ENCODE assay signal across 2 cellular contexts in the genomic region with DNA sequence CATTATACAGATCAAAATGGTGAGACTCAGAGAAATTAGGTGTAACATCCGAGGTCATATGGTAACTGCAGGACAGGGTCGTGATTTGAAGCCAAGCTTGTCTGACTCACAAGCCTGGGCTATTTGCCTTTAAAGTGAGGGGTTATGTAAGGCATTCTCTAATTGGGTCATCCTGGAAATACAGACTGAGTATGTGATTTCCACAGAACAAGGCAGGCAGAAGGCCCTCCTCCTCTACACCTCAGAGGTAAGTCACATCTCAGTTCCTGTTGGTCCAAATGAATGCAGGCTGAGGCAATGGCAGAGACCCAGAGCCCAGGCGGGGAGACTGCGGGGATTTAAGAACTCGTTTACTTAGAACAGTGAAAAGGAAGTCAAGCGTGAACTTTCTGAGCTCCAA.
A peak's percentile ranks its signal among the peaks of the same experiment; 100 is the strongest.
TF ChIP-seq lines count a peak whose summit lies in the region.

No MANE protein-coding gene starts in this region.

TF ChIP-seq in liver, 16 proteins besides CTCF, POLR2A, EP300 and RAD21 (continued from another document):
- TF ChIP-seq, protein P1, sequence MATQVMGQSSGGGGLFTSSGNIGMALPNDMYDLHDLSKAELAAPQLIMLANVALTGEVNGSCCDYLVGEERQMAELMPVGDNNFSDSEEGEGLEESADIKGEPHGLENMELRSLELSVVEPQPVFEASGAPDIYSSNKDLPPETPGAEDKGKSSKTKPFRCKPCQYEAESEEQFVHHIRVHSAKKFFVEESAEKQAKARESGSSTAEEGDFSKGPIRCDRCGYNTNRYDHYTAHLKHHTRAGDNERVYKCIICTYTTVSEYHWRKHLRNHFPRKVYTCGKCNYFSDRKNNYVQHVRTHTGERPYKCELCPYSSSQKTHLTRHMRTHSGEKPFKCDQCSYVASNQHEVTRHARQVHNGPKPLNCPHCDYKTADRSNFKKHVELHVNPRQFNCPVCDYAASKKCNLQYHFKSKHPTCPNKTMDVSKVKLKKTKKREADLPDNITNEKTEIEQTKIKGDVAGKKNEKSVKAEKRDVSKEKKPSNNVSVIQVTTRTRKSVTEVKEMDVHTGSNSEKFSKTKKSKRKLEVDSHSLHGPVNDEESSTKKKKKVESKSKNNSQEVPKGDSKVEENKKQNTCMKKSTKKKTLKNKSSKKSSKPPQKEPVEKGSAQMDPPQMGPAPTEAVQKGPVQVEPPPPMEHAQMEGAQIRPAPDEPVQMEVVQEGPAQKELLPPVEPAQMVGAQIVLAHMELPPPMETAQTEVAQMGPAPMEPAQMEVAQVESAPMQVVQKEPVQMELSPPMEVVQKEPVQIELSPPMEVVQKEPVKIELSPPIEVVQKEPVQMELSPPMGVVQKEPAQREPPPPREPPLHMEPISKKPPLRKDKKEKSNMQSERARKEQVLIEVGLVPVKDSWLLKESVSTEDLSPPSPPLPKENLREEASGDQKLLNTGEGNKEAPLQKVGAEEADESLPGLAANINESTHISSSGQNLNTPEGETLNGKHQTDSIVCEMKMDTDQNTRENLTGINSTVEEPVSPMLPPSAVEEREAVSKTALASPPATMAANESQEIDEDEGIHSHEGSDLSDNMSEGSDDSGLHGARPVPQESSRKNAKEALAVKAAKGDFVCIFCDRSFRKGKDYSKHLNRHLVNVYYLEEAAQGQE (IDR thresholded peaks at IDR 0.05), result no peak
- TF ChIP-seq NR2F2 (IDR thresholded peaks at IDR 0.05) (no peak), TAF1 (conservative IDR thresholded peaks at IDR 0.05) (no peak), SP1 (IDR thresholded peaks at IDR 0.05) (no peak), YY1 (IDR thresholded peaks at IDR 0.05) (no peak), FOXA1 (IDR thresholded peaks at IDR 0.05) (no peak), HNF4G (IDR thresholded peaks at IDR 0.05) (no peak), GABPA (IDR thresholded peaks at IDR 0.05 in 1 of 2, conservative IDR thresholded peaks at IDR 0.05 in 1 of 2) (no peak), HNF4A (conservative IDR thresholded peaks at IDR 0.05) (peak in 1 of 2 donors; percentile 3), RXRA (IDR thresholded peaks at IDR 0.05) (peak; percentile 6 to 34), EGR1 (IDR thresholded peaks at IDR 0.05; ENCODE audit: low read depth in 2 of 2) (no peak), FOXA2 (IDR thresholded peaks at IDR 0.05) (no peak)
- TF ChIP-seq, protein P2, sequence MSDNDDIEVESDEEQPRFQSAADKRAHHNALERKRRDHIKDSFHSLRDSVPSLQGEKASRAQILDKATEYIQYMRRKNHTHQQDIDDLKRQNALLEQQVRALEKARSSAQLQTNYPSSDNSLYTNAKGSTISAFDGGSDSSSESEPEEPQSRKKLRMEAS (IDR thresholded peaks at IDR 0.05), result no peak
- TF ChIP-seq, protein P3, sequence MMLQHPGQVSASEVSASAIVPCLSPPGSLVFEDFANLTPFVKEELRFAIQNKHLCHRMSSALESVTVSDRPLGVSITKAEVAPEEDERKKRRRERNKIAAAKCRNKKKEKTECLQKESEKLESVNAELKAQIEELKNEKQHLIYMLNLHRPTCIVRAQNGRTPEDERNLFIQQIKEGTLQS (IDR thresholded peaks at IDR 0.05), result no peak
- TF ChIP-seq, protein P4, sequence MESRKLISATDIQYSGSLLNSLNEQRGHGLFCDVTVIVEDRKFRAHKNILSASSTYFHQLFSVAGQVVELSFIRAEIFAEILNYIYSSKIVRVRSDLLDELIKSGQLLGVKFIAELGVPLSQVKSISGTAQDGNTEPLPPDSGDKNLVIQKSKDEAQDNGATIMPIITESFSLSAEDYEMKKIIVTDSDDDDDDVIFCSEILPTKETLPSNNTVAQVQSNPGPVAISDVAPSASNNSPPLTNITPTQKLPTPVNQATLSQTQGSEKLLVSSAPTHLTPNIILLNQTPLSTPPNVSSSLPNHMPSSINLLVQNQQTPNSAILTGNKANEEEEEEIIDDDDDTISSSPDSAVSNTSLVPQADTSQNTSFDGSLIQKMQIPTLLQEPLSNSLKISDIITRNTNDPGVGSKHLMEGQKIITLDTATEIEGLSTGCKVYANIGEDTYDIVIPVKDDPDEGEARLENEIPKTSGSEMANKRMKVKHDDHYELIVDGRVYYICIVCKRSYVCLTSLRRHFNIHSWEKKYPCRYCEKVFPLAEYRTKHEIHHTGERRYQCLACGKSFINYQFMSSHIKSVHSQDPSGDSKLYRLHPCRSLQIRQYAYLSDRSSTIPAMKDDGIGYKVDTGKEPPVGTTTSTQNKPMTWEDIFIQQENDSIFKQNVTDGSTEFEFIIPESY (IDR thresholded peaks at IDR 0.05), result no peak

TF ChIP-seq in HepG2, 621 proteins besides CTCF, POLR2A, EP300 and RAD21 (continued from another document):
- TF ChIP-seq, protein P5, sequence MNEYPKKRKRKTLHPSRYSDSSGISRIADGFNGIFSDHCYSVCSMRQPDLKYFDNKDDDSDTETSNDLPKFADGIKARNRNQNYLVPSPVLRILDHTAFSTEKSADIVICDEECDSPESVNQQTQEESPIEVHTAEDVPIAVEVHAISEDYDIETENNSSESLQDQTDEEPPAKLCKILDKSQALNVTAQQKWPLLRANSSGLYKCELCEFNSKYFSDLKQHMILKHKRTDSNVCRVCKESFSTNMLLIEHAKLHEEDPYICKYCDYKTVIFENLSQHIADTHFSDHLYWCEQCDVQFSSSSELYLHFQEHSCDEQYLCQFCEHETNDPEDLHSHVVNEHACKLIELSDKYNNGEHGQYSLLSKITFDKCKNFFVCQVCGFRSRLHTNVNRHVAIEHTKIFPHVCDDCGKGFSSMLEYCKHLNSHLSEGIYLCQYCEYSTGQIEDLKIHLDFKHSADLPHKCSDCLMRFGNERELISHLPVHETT (CRISPR knock-in tag; conservative IDR thresholded peaks at IDR 0.05), result no peak
- TF ChIP-seq ZNF383 (CRISPR knock-in tag; IDR thresholded peaks at IDR 0.05; ENCODE audit: borderline replicate concordance) (no peak), SIX4 (CRISPR knock-in tag; IDR thresholded peaks at IDR 0.05) (no peak), HNRNPK (IDR thresholded peaks at IDR 0.05; ENCODE audit: low read depth, low read length, poor library complexity, severe bottlenecking) (no peak), PLRG1 (conservative IDR thresholded peaks at IDR 0.05) (no peak)
- TF ChIP-seq, protein P6, sequence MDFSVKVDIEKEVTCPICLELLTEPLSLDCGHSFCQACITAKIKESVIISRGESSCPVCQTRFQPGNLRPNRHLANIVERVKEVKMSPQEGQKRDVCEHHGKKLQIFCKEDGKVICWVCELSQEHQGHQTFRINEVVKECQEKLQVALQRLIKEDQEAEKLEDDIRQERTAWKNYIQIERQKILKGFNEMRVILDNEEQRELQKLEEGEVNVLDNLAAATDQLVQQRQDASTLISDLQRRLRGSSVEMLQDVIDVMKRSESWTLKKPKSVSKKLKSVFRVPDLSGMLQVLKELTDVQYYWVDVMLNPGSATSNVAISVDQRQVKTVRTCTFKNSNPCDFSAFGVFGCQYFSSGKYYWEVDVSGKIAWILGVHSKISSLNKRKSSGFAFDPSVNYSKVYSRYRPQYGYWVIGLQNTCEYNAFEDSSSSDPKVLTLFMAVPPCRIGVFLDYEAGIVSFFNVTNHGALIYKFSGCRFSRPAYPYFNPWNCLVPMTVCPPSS (IDR thresholded peaks at IDR 0.05), result no peak
